Comparison of ENCODE assay signal across 15 cellular contexts in genomic region chr1:6462412-6463119, GRCh38. TPM values are rescaled to one million over a fixed set of nuclear protein-coding genes. Genes with fewer than 3 reads are reported as not detected.
DNase-seq lines count a peak whose midpoint lies in the region; ATAC-seq and TF ChIP-seq lines count a peak whose summit lies in the region.
"Had no signal": no experiment of that assay in that cellular context is flagged by ENCODE, and none has a peak within 500 bp of the region (broad histone marks: within the 10 kb centered on the region; RNA-seq: fewer than 3 reads in every experiment).

No MANE protein-coding gene starts in this region.

- H3K9me3 Mint-ChIP-seq in activated CD4-positive, alpha-beta T cell treated with anti-CD3 and anti-CD28 coated beads, Interleukin-2, amount 10 ng/mL, durations not matched to agents 24 days and 14 days = no peaks in the 10 kb centered on the region
- no peaks in the 10 kb centered on the region for H3K9me3 Mint-ChIP-seq in IgD-negative memory B cell
- H3K9me3 Mint-ChIP-seq in naive thymus-derived CD8-positive, alpha-beta T cell = no peaks in the 10 kb centered on the region
- H3K9me3 Mint-ChIP-seq: memory B cell had no signal

- peaks cover under 1% of the 10 kb centered on the region for H3K27me3 Mint-ChIP-seq in activated CD4-positive, alpha-beta T cell treated with anti-CD3 and anti-CD28 coated beads, Interleukin-2, amount 10 ng/mL, durations not matched to agents 24 days and 14 days
- H3K27me3 Mint-ChIP-seq in IgD-negative memory B cell = peaks cover 24% of the 10 kb centered on the region
- peaks cover 0 to 5% (median 0%) of the 10 kb centered on the region in 5 donors for H3K27me3 Mint-ChIP-seq in naive thymus-derived CD8-positive, alpha-beta T cell

- DNase-seq in activated CD4-positive, alpha-beta T cell treated with anti-CD3 and anti-CD28 coated beads, Interleukin-2, amount 10 ng/mL, durations not matched to agents 24 days and 14 days = no peak
- no peak for DNase-seq in activated CD4-positive, alpha-beta T cell treated with anti-CD3 and anti-CD28 coated beads, Interleukin-2, amount 50 U/mL, for 48 hours
- DNase-seq in astrocyte of the spinal cord (ENCODE audit: low read depth, low spot score) (no peak), inferior parietal cortex (ENCODE audit: extremely low spot score) (no peak)
- no peak for DNase-seq in naive thymus-derived CD8-positive, alpha-beta T cell
- DNase-seq: activated CD4-positive, CD25-positive, alpha-beta regulatory T cell; head of caudate nucleus; NCI-H1105; NCI-H748 treated with DMSO at 0.1 percent for 48 hours; stimulated activated CD4-positive, alpha-beta T cell treated with anti-CD3 and anti-CD28 coated beads, Interleukin-15, amount 100 ng/mL, for 24 hours had no signal

- peak overlapping the region; percentile 89 for H3K27ac Mint-ChIP-seq in activated CD4-positive, alpha-beta T cell treated with anti-CD3 and anti-CD28 coated beads, Interleukin-2, amount 10 ng/mL, durations not matched to agents 24 days and 14 days
- H3K27ac Mint-ChIP-seq in IgD-negative memory B cell = peak overlapping the region in 1 of 3 donors; percentile 89
- peak overlapping the region; percentile 77 to 95 (median 92) for H3K27ac Mint-ChIP-seq in naive thymus-derived CD8-positive, alpha-beta T cell
- H3K27ac Mint-ChIP-seq: memory B cell had no signal

- POLR2A ChIA-PET in naive thymus-derived CD8-positive, alpha-beta T cell (lab: Charles Lee) = interaction anchor here (0.6 to 4.7 kb wide), 8 partner anchors 8 to 150 kb away, joined by 3 to 30 read pairs (median 3); partner anchors contain the start of gene PLEKHG5

- in situ Hi-C loops in astrocyte of the spinal cord (cut with HindIII; ENCODE audit: low sequenced_read_pairs) = no loop called here

- intact Hi-C loops in activated CD4-positive, alpha-beta T cell treated with anti-CD3 and anti-CD28 coated beads, Interleukin-2, amount 10 ng/mL, durations not matched to agents 24 days and 14 days (cut with micrococcal nuclease) = loop anchor here (5.0 kb wide), 1 partner anchor 40 kb away; the partner anchor contains the start of gene ESPN

- H3K36me3 Mint-ChIP-seq in activated CD4-positive, alpha-beta T cell treated with anti-CD3 and anti-CD28 coated beads, Interleukin-2, amount 10 ng/mL, durations not matched to agents 24 days and 14 days (ENCODE audit: low read depth) = peaks cover 40% of the 10 kb centered on the region
- peaks cover 3% of the 10 kb centered on the region for H3K36me3 Mint-ChIP-seq in IgD-negative memory B cell
- H3K36me3 Mint-ChIP-seq in naive thymus-derived CD8-positive, alpha-beta T cell = peaks cover 0 to 35% (median 12%) of the 10 kb centered on the region in 3 donors
- H3K36me3 Mint-ChIP-seq: memory B cell had no signal

- H3K4me1 Mint-ChIP-seq in activated CD4-positive, alpha-beta T cell treated with anti-CD3 and anti-CD28 coated beads, Interleukin-2, amount 10 ng/mL, durations not matched to agents 24 days and 14 days = peaks cover 45% of the 10 kb centered on the region
- H3K4me1 Mint-ChIP-seq in IgD-negative memory B cell = peaks cover 8 to 13% (median 9%) of the 10 kb centered on the region in 3 donors
- H3K4me1 Mint-ChIP-seq in naive thymus-derived CD8-positive, alpha-beta T cell = peaks cover 32 to 62% (median 51%) of the 10 kb centered on the region in 4 donors

- H3K4me3 ChIP-seq in astrocyte of the spinal cord (ENCODE audit: low read depth, low read length) = no peak overlapping the region

- TF ChIP-seq CTCF in astrocyte of the spinal cord (IDR thresholded peaks at IDR 0.05; ENCODE audit: low read depth, low read length) = peak; percentile 5

- H3K4me3 Mint-ChIP-seq in activated CD4-positive, alpha-beta T cell treated with anti-CD3 and anti-CD28 coated beads, Interleukin-2, amount 10 ng/mL, durations not matched to agents 24 days and 14 days = peak overlapping the region; percentile 52
- peak overlapping the region in 3 of 4 donors; percentile 55 to 74 (median 63) for H3K4me3 Mint-ChIP-seq in IgD-negative memory B cell
- peak overlapping the region in 8 of 10 donors; percentile 47 to 82 (median 70) for H3K4me3 Mint-ChIP-seq in naive thymus-derived CD8-positive, alpha-beta T cell
- H3K4me3 Mint-ChIP-seq: memory B cell had no signal

- ATAC-seq in naive thymus-derived CD8-positive, alpha-beta T cell = no peak
- ATAC-seq in GM21360 (IDR thresholded peaks at IDR 0.05; ENCODE audit: unreplicated experiment) (no peak), HG02571 (IDR thresholded peaks at IDR 0.05; ENCODE audit: unreplicated experiment) (no peak)

RNA-seq across cellular contexts. Expression of gene TNFRSF25, which starts 3.4 kb away (rescaled TPM):
- total RNA-seq in activated CD4-positive, alpha-beta T cell treated with anti-CD3 and anti-CD28 coated beads, Interleukin-2, amount 10 ng/mL, durations not matched to agents 24 days and 14 days = 139 and 146 TPM in 2 replicates
- 2.3 TPM for polyA plus RNA-seq in IgD-negative memory B cell
- 100 to 1,000 TPM; 378 to 381 TPM for total RNA-seq in naive thymus-derived CD8-positive, alpha-beta T cell
- polyA plus RNA-seq in naive thymus-derived CD8-positive, alpha-beta T cell = 10 to 100 TPM in 2 of 3 donors, 1 to 10 TPM in 1; 7.2 to 28.7 (median 10.6) TPM

RNA-seq across cellular contexts. Expression of gene PLEKHG5, which starts 28.9 kb away (rescaled TPM):
- total RNA-seq in activated CD4-positive, alpha-beta T cell treated with anti-CD3 and anti-CD28 coated beads, Interleukin-2, amount 10 ng/mL, durations not matched to agents 24 days and 14 days = 1.3 and 1.9 TPM in 2 replicates
- not detected for polyA plus RNA-seq in IgD-negative memory B cell
- 1 to 10 TPM; 6.3 to 7.0 TPM for total RNA-seq in naive thymus-derived CD8-positive, alpha-beta T cell
- 1 to 10 TPM in 1 of 3 donors, under 1 TPM in 2; 0.57 to 1.4 (median 0.59) TPM for polyA plus RNA-seq in naive thymus-derived CD8-positive, alpha-beta T cell

RNA-seq across cellular contexts. Expression of gene ESPN, which starts 38.0 kb away (rescaled TPM):
- 0.49 and 1.3 TPM in 2 replicates for total RNA-seq in activated CD4-positive, alpha-beta T cell treated with anti-CD3 and anti-CD28 coated beads, Interleukin-2, amount 10 ng/mL, durations not matched to agents 24 days and 14 days
- polyA plus RNA-seq in IgD-negative memory B cell = not detected
- 1 to 10 TPM; 2.3 to 2.4 TPM for total RNA-seq in naive thymus-derived CD8-positive, alpha-beta T cell
- polyA plus RNA-seq in naive thymus-derived CD8-positive, alpha-beta T cell = under 1 TPM; 0.12 to 0.81 (median 0.15) TPM
- total RNA-seq: A673 had no signal

RNA-seq across cellular contexts. Expression of gene HES2, which starts 42.8 kb away (rescaled TPM):
- 0.19 and 0.26 TPM in 2 replicates for total RNA-seq in activated CD4-positive, alpha-beta T cell treated with anti-CD3 and anti-CD28 coated beads, Interleukin-2, amount 10 ng/mL, durations not matched to agents 24 days and 14 days
- not detected for polyA plus RNA-seq in IgD-negative memory B cell
- total RNA-seq in naive thymus-derived CD8-positive, alpha-beta T cell = not detected
- not detected for polyA plus RNA-seq in naive thymus-derived CD8-positive, alpha-beta T cell
- total RNA-seq: A673 had no signal
